25 cellular contexts compared by ENCODE assay signal in genomic region chr9:75540185-75540584, GRCh38.
"Had no signal": no experiment of that assay in that cellular context is flagged by ENCODE, and none has a peak within 500 bp of the region (broad histone marks: within the 10 kb centered on the region; RNA-seq: fewer than 3 reads in every experiment).

No MANE protein-coding gene starts in this region.

- ATAC-seq: effector memory CD8-positive, alpha-beta T cell; esophagus mucosa; gastrocnemius medialis; left lung; lower lobe of right lung; mucosa of descending colon had no signal

- H3K4me3 ChIP-seq: colonic mucosa, esophagus squamous epithelium, gastrocnemius medialis, heart right ventricle, left lung, lower lobe of right lung, mucosa of descending colon had no signal

- H3K27me3 ChIP-seq: colonic mucosa, esophagus squamous epithelium, gastrocnemius medialis, heart right ventricle, left lung had no signal

- H3K27ac ChIP-seq: colonic mucosa, epithelial cell of prostate, esophagus squamous epithelium, gastrocnemius medialis, heart right ventricle, left lung, lower lobe of right lung had no signal

- FAIRE-seq: islet of Langerhans, keratinocyte had no signal

- H3K36me3 ChIP-seq: colonic mucosa, esophagus squamous epithelium, gastrocnemius medialis, heart right ventricle, left lung, lower lobe of right lung had no signal

- H3K9me3 ChIP-seq: colonic mucosa, esophagus squamous epithelium, gastrocnemius medialis, lower lobe of right lung, mucosa of descending colon had no signal

- DNase-seq: colonic mucosa; cortex of kidney; effector CD8-positive, alpha-beta T cell; effector memory CD8-positive, alpha-beta T cell; endodermal cell; erythroblast; esophagus squamous epithelium; foreskin fibroblast; foreskin melanocyte; gastrocnemius medialis; glutamatergic neuron; head of caudate nucleus; heart right ventricle; hippocampal formation; left cardiac atrium; left lung; left ventricle myocardium superior; lower lobe of right lung; mesenchymal stem cell; mucosa of descending colon; naive B cell had no signal

- H3K4me1 ChIP-seq: colonic mucosa, esophagus squamous epithelium, gastrocnemius medialis, heart right ventricle, left lung, lower lobe of right lung had no signal
